ENCODE assay signal across 9 cellular contexts in genomic region chr22:35538801-35539321, GRCh38. TPM values are rescaled to one million over a fixed set of nuclear protein-coding genes. Genes with fewer than 3 reads are reported as not detected.
A peak's percentile ranks its signal among the peaks of the same experiment; 100 is the strongest.
DNase-seq lines count a peak whose midpoint lies in the region; ATAC-seq and TF ChIP-seq lines count a peak whose summit lies in the region.
"Had no signal": no experiment of that assay in that cellular context is flagged by ENCODE, and none has a peak within 500 bp of the region (broad histone marks: within the 10 kb centered on the region; RNA-seq: fewer than 3 reads in every experiment).

No MANE protein-coding gene starts in this region.

- TF ChIP-seq CTCF in GM10248 (IDR thresholded peaks at IDR 0.05; ENCODE audit: control extremely low read depth, extremely low read depth, low read depth, missing control alignments) (peak; percentile 12), body of pancreas (IDR thresholded peaks at IDR 0.05) (peak; percentile 5 to 62 (median 46)), neural crest cell (conservative IDR thresholded peaks at IDR 0.05) (peak; percentile 67)

- intact Hi-C loops in body of pancreas (cut with DNase I): no loop called here
- intact Hi-C loops in Right ventricle myocardium inferior (cut with DNase I): no loop called here

- no peak for TF ChIP-seq POLR2A in body of pancreas (IDR thresholded peaks at IDR 0.05)

- no peak overlapping the region for H3K4me3 ChIP-seq in body of pancreas
- H3K4me3 ChIP-seq: SJSA1 had no signal

- H3K9me3 ChIP-seq in body of pancreas: no peaks in the 10 kb centered on the region
- H3K9me3 ChIP-seq: SJSA1 had no signal

- H3K36me3 ChIP-seq in body of pancreas (replicated peaks in 1 of 2; ENCODE audit: insufficient read depth in 1 of 2, low read depth in 2 of 2): no peaks in the 10 kb centered on the region
- H3K36me3 ChIP-seq: SJSA1 had no signal

- peak; percentile 41 for DNase-seq in GM10248 (ENCODE audit: extremely low spot score)
- DNase-seq in NCI-H69 (lab: John Stamatoyannopoulos, UW): peak; percentile 68
- DNase-seq in body of pancreas: peak in 3 of 4 donors; percentile 27 to 46 (median 31)
- DNase-seq in neural crest cell (ENCODE audit: low read depth, low spot score): peak; percentile 51
- DNase-seq in HCEC 1CT: no peak
- no peak for DNase-seq in effector CD4-positive, alpha-beta T cell
- no peak for DNase-seq in Right ventricle myocardium inferior (ENCODE audit: missing footprints)
- no peak for DNase-seq in NCI-H446 treated with DMSO at 0.1 percent for 48 hours (lab: John Stamatoyannopoulos, UW)

- no peak overlapping the region for H3K27ac ChIP-seq in body of pancreas
- H3K27ac ChIP-seq: SJSA1 had no signal

- ATAC-seq in body of pancreas: no peak
- ATAC-seq in Right ventricle myocardium inferior: no peak

- WGBS in body of pancreas, 2 donors: 54 to 55% methylated on average over 4 to 5 of the region's 5 CpGs

- H3K27me3 ChIP-seq in body of pancreas: no peaks in the 10 kb centered on the region

- peaks cover 69% of the 10 kb centered on the region for H3K27me3 Mint-ChIP-seq in neural crest cell (ENCODE audit: low read depth)

- H3K27ac Mint-ChIP-seq in neural crest cell (ENCODE audit: unreplicated experiment): no peak overlapping the region

- H3K4me3 Mint-ChIP-seq in neural crest cell: peak overlapping the region; percentile 67

- no peaks in the 10 kb centered on the region for H3K9me3 Mint-ChIP-seq in neural crest cell

- no peaks in the 10 kb centered on the region for H3K4me1 Mint-ChIP-seq in neural crest cell

- peaks cover 17% of the 10 kb centered on the region for H3K4me1 ChIP-seq in body of pancreas

- POLR2A ChIA-PET in GM10248 (lab: Yijun Ruan, JAX): no interaction called here

- H3K36me3 Mint-ChIP-seq in neural crest cell (ENCODE audit: low read depth): no peaks in the 10 kb centered on the region

- CTCF ChIA-PET in GM10248 (lab: Yijun Ruan, JAX): interaction anchor here (1.1 kb wide), 1 partner anchor 25 kb away, joined by 3 read pairs; no protein-coding TSS in a partner anchor

RNA-seq across cellular contexts. Expression of gene RASD2, which starts 1.8 kb away (rescaled TPM):
- 1 to 10 TPM in 1 of 2 donors, under 1 TPM in 1; 0.26 to 3.6 TPM for total RNA-seq in body of pancreas
- total RNA-seq in neural crest cell: not detected in 2 replicates
- total RNA-seq in Right ventricle myocardium inferior: 9.5 TPM
- total RNA-seq: SJSA1 had no signal

Comparison
In these comparisons a context has a peak if more than half of its experiments do, and no peak if none do; other contexts are left out.
1. DNase-seq: peak in GM10248 (single experiment), NCI-H69 (single experiment), body of pancreas (3 of 4) and neural crest cell (single experiment); none in HCEC 1CT (single experiment), effector CD4-positive, alpha-beta T cell (single experiment), Right ventricle myocardium inferior (single experiment) and NCI-H446 treated with DMSO at 0.1 percent for 48 hours (single experiment).
2. CTCF ChIP-seq: peak in every context shown above with its lines; median percentile 67 in neural crest cell; 46 in body of pancreas; 12 in GM10248.